19 cellular contexts compared by ENCODE assay signal in genomic region chr13:93736909-93737308, GRCh38.
DNase-seq lines count a peak whose midpoint lies in the region; ATAC-seq, FAIRE-seq and TF ChIP-seq lines count a peak whose summit lies in the region.
"Had no signal": no experiment of that assay in that cellular context is flagged by ENCODE, and none has a peak within 500 bp of the region (broad histone marks: within the 10 kb centered on the region; RNA-seq: fewer than 3 reads in every experiment).

No MANE protein-coding gene starts in this region.

- whole genome bisulfite sequencing in right lobe of liver (ENCODE audit: insufficient coverage, low coverage, low lambda C conversion rate, missing lambda C conversion rate): 41% methylated on average over 3 of the region's 3 CpGs

- H3K4me2 ChIP-seq in astrocyte (ENCODE audit: low read length): no peak overlapping the region
- H3K4me2 ChIP-seq: GM23338 had no signal

- H3K4me1 Mint-ChIP-seq in astrocyte (ENCODE audit: low read depth, unreplicated experiment): peaks cover 3% of the 10 kb centered on the region
- H3K4me1 Mint-ChIP-seq: CD4-positive, alpha-beta memory T cell had no signal

- TF ChIP-seq POLR2A in right lobe of liver (IDR thresholded peaks at IDR 0.05): no peak

- H3K4me3 ChIP-seq in LNCaP clone FGC (ENCODE audit: low read depth, low read length) (no peak overlapping the region), astrocyte (ENCODE audit: insufficient read depth, low read depth, low read length) (no peak overlapping the region), right lobe of liver (no peak overlapping the region)
- H3K4me3 ChIP-seq: GM23338, HAP-1 had no signal

- H3K9me3 Mint-ChIP-seq in astrocyte (ENCODE audit: unreplicated experiment): no peaks in the 10 kb centered on the region
- H3K9me3 Mint-ChIP-seq: GM23338, HFFc6 had no signal

- H4K20me1 ChIP-seq in astrocyte (ENCODE audit: insufficient read depth, low read length): no peaks in the 10 kb centered on the region

- intact Hi-C loops in right lobe of liver (cut with DNase I): no loop called here

- no peak overlapping the region for H2AFZ ChIP-seq in astrocyte (ENCODE audit: low read depth, low read length)
- H2AFZ ChIP-seq: GM23338 had no signal

- H3K27ac Mint-ChIP-seq in astrocyte (ENCODE audit: unreplicated experiment): peak overlapping the region; percentile 60
- H3K27ac Mint-ChIP-seq: CD4-positive, alpha-beta memory T cell; GM23338; HFFc6 had no signal

- H3K27ac ChIP-seq in astrocyte (ENCODE audit: low read depth, low read length) (no peak overlapping the region), right lobe of liver (no peak overlapping the region)

- DNase-seq in LNCaP clone FGC (ENCODE audit: low read depth) (peak; percentile 70), astrocyte (ENCODE audit: low read depth) (no peak), right lobe of liver (no peak), GOT3 (lab: John Stamatoyannopoulos, UW) (no peak), putamen (ENCODE audit: low spot score) (no peak)
- DNase-seq: C1 segment of cervical spinal cord; Calu3; CD4-positive, alpha-beta memory T cell; COR-L47; DMS53; DMS79 treated with DMSO at 0.1 percent for 48 hours; GF-D8; HFFc6 had no signal

- H3K27me3 Mint-ChIP-seq in astrocyte (ENCODE audit: low read depth, unreplicated experiment): no peaks in the 10 kb centered on the region
- H3K27me3 Mint-ChIP-seq: CD4-positive, alpha-beta memory T cell had no signal

- H3K9ac ChIP-seq in astrocyte (ENCODE audit: low read length): no peak overlapping the region

- no peaks in the 10 kb centered on the region for H3K79me2 ChIP-seq in astrocyte (ENCODE audit: insufficient read depth, low read length)

- TF ChIP-seq CTCF in LNCaP clone FGC (IDR thresholded peaks at IDR 0.05; ENCODE audit: control insufficient read depth, extremely low read depth, insufficient read depth) (no peak), astrocyte (IDR thresholded peaks at IDR 0.05; ENCODE audit: insufficient read depth, low read depth, low read length) (no peak), right lobe of liver (IDR thresholded peaks at IDR 0.05) (no peak)

- ATAC-seq in right lobe of liver: peak; percentile 64 to 99 (median 84)
- ATAC-seq in esophagus mucosa: no peak
- ATAC-seq: GM23338 had no signal

- H3K27me3 ChIP-seq in astrocyte (ENCODE audit: insufficient read depth, low read length): no peaks in the 10 kb centered on the region
- no peaks in the 10 kb centered on the region for H3K27me3 ChIP-seq in right lobe of liver

- H3K36me3 ChIP-seq in astrocyte (ENCODE audit: insufficient read depth, low read length) (no peaks in the 10 kb centered on the region), right lobe of liver (no peaks in the 10 kb centered on the region)
- H3K36me3 ChIP-seq: HAP-1 had no signal

- no peaks in the 10 kb centered on the region for H3K9me3 ChIP-seq in astrocyte (ENCODE audit: insufficient read depth, low read depth, low read length)
- no peaks in the 10 kb centered on the region for H3K9me3 ChIP-seq in right lobe of liver
- H3K9me3 ChIP-seq: HAP-1 had no signal

- no peak for FAIRE-seq in astrocyte (lab: Jason Lieb, UNC)
- FAIRE-seq: GM12891, GM18507, H54 had no signal

- no peaks in the 10 kb centered on the region for H3K36me3 Mint-ChIP-seq in astrocyte (ENCODE audit: low read depth, unreplicated experiment)
- H3K36me3 Mint-ChIP-seq: CD4-positive, alpha-beta memory T cell had no signal

- no peak overlapping the region for H3K4me3 Mint-ChIP-seq in astrocyte (ENCODE audit: unreplicated experiment)
- H3K4me3 Mint-ChIP-seq: CD4-positive, alpha-beta memory T cell; GM23338; HFFc6 had no signal

- H3K4me1 ChIP-seq in astrocyte (ENCODE audit: insufficient read depth, low read length) (no peaks in the 10 kb centered on the region), right lobe of liver (peaks cover 0 to 15% (median 3%) of the 10 kb centered on the region in 4 donors)
